35 cellular contexts compared by ENCODE assay signal in genomic region chr11:45625611-45626010, GRCh38. TPM values are rescaled to one million over a fixed set of nuclear protein-coding genes. Genes with fewer than 3 reads are reported as not detected.
DNase-seq lines count a peak whose midpoint lies in the region; ATAC-seq and TF ChIP-seq lines count a peak whose summit lies in the region.
"Had no signal": no experiment of that assay in that cellular context is flagged by ENCODE, and none has a peak within 500 bp of the region (broad histone marks: within the 10 kb centered on the region; RNA-seq: fewer than 3 reads in every experiment).

No MANE protein-coding gene starts in this region.

- ATAC-seq in activated CD8-positive, alpha-beta memory T cell treated with anti-CD3 and anti-CD28 coated beads, Interleukin-2, amount 10 ng/mL, durations not matched to agents 7 days and 5 days: no peak
- ATAC-seq in WTC11: no peak
- ATAC-seq: A549; CD8-positive, alpha-beta T cell had no signal

- H3K27me3 Mint-ChIP-seq in activated CD8-positive, alpha-beta memory T cell treated with anti-CD3 and anti-CD28 coated beads, Interleukin-2, amount 10 ng/mL, durations not matched to agents 7 days and 5 days: peaks cover 20% of the 10 kb centered on the region
- H3K27me3 Mint-ChIP-seq in osteocyte (ENCODE audit: unreplicated experiment) (peaks cover 30% of the 10 kb centered on the region), WTC11 (ENCODE audit: low read depth) (peaks cover 40% of the 10 kb centered on the region)

- no peaks in the 10 kb centered on the region for H3K9me3 Mint-ChIP-seq in activated CD8-positive, alpha-beta memory T cell treated with anti-CD3 and anti-CD28 coated beads, Interleukin-2, amount 10 ng/mL, durations not matched to agents 7 days and 5 days (ENCODE audit: low read depth)
- no peaks in the 10 kb centered on the region for H3K9me3 Mint-ChIP-seq in osteocyte (ENCODE audit: unreplicated experiment)
- H3K9me3 Mint-ChIP-seq in WTC11: peaks cover 26% of the 10 kb centered on the region
- H3K9me3 Mint-ChIP-seq: CD8-positive, alpha-beta T cell had no signal

- H3K4me3 Mint-ChIP-seq in activated CD8-positive, alpha-beta memory T cell treated with anti-CD3 and anti-CD28 coated beads, Interleukin-2, amount 10 ng/mL, durations not matched to agents 7 days and 5 days: no peak overlapping the region
- H3K4me3 Mint-ChIP-seq in osteocyte (ENCODE audit: unreplicated experiment) (no peak overlapping the region), WTC11 (no peak overlapping the region)
- H3K4me3 Mint-ChIP-seq: B cell; CD14-positive monocyte; CD4-positive, alpha-beta memory T cell; CD4-positive, alpha-beta T cell; CD4-positive, CD25-positive, alpha-beta regulatory T cell; CD8-positive, alpha-beta memory T cell; CD8-positive, alpha-beta T cell had no signal

- H3K27ac Mint-ChIP-seq in activated CD8-positive, alpha-beta memory T cell treated with anti-CD3 and anti-CD28 coated beads, Interleukin-2, amount 10 ng/mL, durations not matched to agents 7 days and 5 days: no peak overlapping the region
- H3K27ac Mint-ChIP-seq in osteocyte (ENCODE audit: unreplicated experiment) (no peak overlapping the region), WTC11 (no peak overlapping the region)
- H3K27ac Mint-ChIP-seq: B cell; CD14-positive monocyte; CD4-positive, alpha-beta memory T cell; CD4-positive, alpha-beta T cell; CD4-positive, CD25-positive, alpha-beta regulatory T cell; CD8-positive, alpha-beta memory T cell; CD8-positive, alpha-beta T cell had no signal

- POLR2A ChIA-PET in HEK293 (lab: Yijun Ruan, JAX) (no interaction called here), WTC11 (lab: Charles Lee) (no interaction called here)

- H3K27ac ChIP-seq in HEK293 (ENCODE audit: extremely low read depth, low read depth, low read length): no peak overlapping the region
- H3K27ac ChIP-seq: 22Rv1; A549; BLaER1; BLaER1 treated with 17β-estradiol and CSF1 and Interleukin-3, amounts not matched to agents 10 nM and 100 nM; C4-2B had no signal

- TF ChIP-seq CTCF in HEK293 (tag by site-specific recombination; IDR thresholded peaks at IDR 0.05) (no peak), osteocyte (IDR thresholded peaks at IDR 0.05) (no peak), WTC11 (IDR thresholded peaks at IDR 0.05) (no peak)

- H3K4me1 Mint-ChIP-seq in activated CD8-positive, alpha-beta memory T cell treated with anti-CD3 and anti-CD28 coated beads, Interleukin-2, amount 10 ng/mL, durations not matched to agents 7 days and 5 days: no peaks in the 10 kb centered on the region
- H3K4me1 Mint-ChIP-seq in osteocyte (ENCODE audit: unreplicated experiment) (no peaks in the 10 kb centered on the region), WTC11 (no peaks in the 10 kb centered on the region)
- H3K4me1 Mint-ChIP-seq: B cell; CD14-positive monocyte; CD4-positive, alpha-beta memory T cell; CD4-positive, CD25-positive, alpha-beta regulatory T cell; CD8-positive, alpha-beta memory T cell had no signal

- H3K4me3 ChIP-seq in HEK293 (ENCODE audit: low read depth, low read length): no peak overlapping the region
- H3K4me3 ChIP-seq: A549; BLaER1; BLaER1 treated with 17β-estradiol and CSF1 and Interleukin-3, amounts not matched to agents 10 nM and 100 nM had no signal

- no peaks in the 10 kb centered on the region for H3K4me1 ChIP-seq in HEK293 (ENCODE audit: control insufficient read depth, insufficient read depth, low read length)
- H3K4me1 ChIP-seq: A549; BE2C; BLaER1; BLaER1 treated with 17β-estradiol and CSF1 and Interleukin-3, amounts not matched to agents 10 nM and 100 nM; Caco-2 had no signal

- H3K36me3 ChIP-seq in HEK293 (ENCODE audit: control insufficient read depth in 2 of 2, insufficient read depth in 1 of 2, low read length in 2 of 2): no peaks in the 10 kb centered on the region
- H3K36me3 ChIP-seq: BE2C; BLaER1; BLaER1 treated with 17β-estradiol and CSF1 and Interleukin-3, amounts not matched to agents 10 nM and 100 nM had no signal

- peaks cover 2% of the 10 kb centered on the region for H3K36me3 Mint-ChIP-seq in activated CD8-positive, alpha-beta memory T cell treated with anti-CD3 and anti-CD28 coated beads, Interleukin-2, amount 10 ng/mL, durations not matched to agents 7 days and 5 days
- H3K36me3 Mint-ChIP-seq in osteocyte (ENCODE audit: unreplicated experiment): no peaks in the 10 kb centered on the region
- H3K36me3 Mint-ChIP-seq in WTC11: peaks cover 3% of the 10 kb centered on the region
- H3K36me3 Mint-ChIP-seq: CD14-positive monocyte; CD4-positive, alpha-beta memory T cell; CD4-positive, CD25-positive, alpha-beta regulatory T cell; CD8-positive, alpha-beta memory T cell; CD8-positive, alpha-beta T cell had no signal

- H3K9me3 ChIP-seq in HEK293 (ENCODE audit: control insufficient read depth, insufficient read depth, low read depth, low read length): no peaks in the 10 kb centered on the region
- H3K9me3 ChIP-seq: A549, BE2C had no signal

- peak; percentile 21 for DNase-seq in activated CD8-positive, alpha-beta memory T cell treated with anti-CD3 and anti-CD28 coated beads, Interleukin-2, amount 10 ng/mL, durations not matched to agents 7 days and 5 days
- DNase-seq in activated CD8-positive, alpha-beta memory T cell treated with anti-CD3 and anti-CD28 coated beads, Interleukin-2, amount 50 U/mL, for 4 hours: no peak
- DNase-seq in osteocyte (ENCODE audit: extremely low spot score, unreplicated experiment) (peak; percentile 42), putamen (ENCODE audit: low spot score) (peak; percentile 13), GM19238 (ENCODE audit: insufficient read length, low spot score) (no peak), SKM-1 treated with dmso at 0.1 percent for 144 hours (lab: John Stamatoyannopoulos, UW; ENCODE audit: unreplicated experiment) (no peak), WTC11 (ENCODE audit: low spot score) (no peak)
- DNase-seq: 8988T; ACHN; AML-193; BE2C; C1 segment of cervical spinal cord; Caco-2; Calu3; CD4-positive, alpha-beta memory T cell; CD4-positive, alpha-beta T cell; CD4-positive, CD25-positive, alpha-beta regulatory T cell; CD8-positive, alpha-beta memory T cell; CD8-positive, alpha-beta T cell; COR-L47; DMS 273 treated with DMSO at 0.1 percent for 48 hours; DMS153; DMS53; DMS79; DMS79 treated with DMSO at 0.1 percent for 48 hours; DND-41; EL had no signal

- CTCF ChIA-PET in activated CD8-positive, alpha-beta memory T cell treated with anti-CD3 and anti-CD28 coated beads, Interleukin-2, amount 10 ng/mL, durations not matched to agents 7 days and 5 days (lab: Charles Lee): no interaction called here
- CTCF ChIA-PET in HEK293 (lab: Yijun Ruan, JAX) (interaction anchor here (0.7 to 1.7 kb wide), 4 partner anchors 29 to 286 kb away, joined by 3 to 5 read pairs (median 4); no protein-coding TSS in a partner anchor), WTC11 (lab: Charles Lee) (interaction anchor here (1.3 to 2.4 kb wide), 3 partner anchors 29 to 255 kb away, joined by 4 to 12 read pairs (median 5); no protein-coding TSS in a partner anchor)

TF ChIP-seq in HEK293, 187 proteins besides CTCF, POLR2A, EP300 and RAD21 (continues in another document):
- TF ChIP-seq SCRT2 (tag by site-specific recombination; IDR thresholded peaks at IDR 0.05) (0 out of 2 replicates have a peak, but pooled peaks have one; percentile 14), ZNF785 (tag by site-specific recombination; IDR thresholded peaks at IDR 0.05) (no peak), ZFHX2 (tag by site-specific recombination; conservative IDR thresholded peaks at IDR 0.05) (peak; percentile 20; the same call in 1 of the 2 replicates)
- TF ChIP-seq, protein P1, sequence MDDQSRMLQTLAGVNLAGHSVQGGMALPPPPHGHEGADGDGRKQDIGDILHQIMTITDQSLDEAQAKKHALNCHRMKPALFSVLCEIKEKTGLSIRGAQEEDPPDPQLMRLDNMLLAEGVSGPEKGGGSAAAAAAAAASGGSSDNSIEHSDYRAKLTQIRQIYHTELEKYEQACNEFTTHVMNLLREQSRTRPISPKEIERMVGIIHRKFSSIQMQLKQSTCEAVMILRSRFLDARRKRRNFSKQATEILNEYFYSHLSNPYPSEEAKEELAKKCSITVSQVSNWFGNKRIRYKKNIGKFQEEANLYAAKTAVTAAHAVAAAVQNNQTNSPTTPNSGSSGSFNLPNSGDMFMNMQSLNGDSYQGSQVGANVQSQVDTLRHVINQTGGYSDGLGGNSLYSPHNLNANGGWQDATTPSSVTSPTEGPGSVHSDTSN (CRISPR knock-in tag; IDR thresholded peaks at IDR 0.05): no peak

TF ChIP-seq in WTC11, 78 proteins besides CTCF, POLR2A, EP300 and RAD21:
- TF ChIP-seq ZNF396 (CRISPR knock-in tag; IDR thresholded peaks at IDR 0.05; ENCODE audit: borderline replicate concordance) (no peak), FOXP1 (CRISPR knock-in tag; IDR thresholded peaks at IDR 0.05; ENCODE audit: borderline replicate concordance) (no peak), RELA (CRISPR knock-in tag; IDR thresholded peaks at IDR 0.05; ENCODE audit: borderline replicate concordance) (no peak)
TF ChIP-seq in WTC11: peak in this region for 0.

RNA-seq across cellular contexts. Expression of gene CHST1, which starts 39.8 kb away (rescaled TPM):
- total RNA-seq in activated CD8-positive, alpha-beta memory T cell treated with anti-CD3 and anti-CD28 coated beads, Interleukin-2, amount 10 ng/mL, durations not matched to agents 7 days and 5 days: under 1 TPM in 1 of 2 experiments, not detected in 1; 0.35 TPM
- 0.16 and 0.67 TPM in 2 replicates for total RNA-seq in osteocyte
- total RNA-seq in WTC11 (2021): 2.4 to 2.6 TPM (median 2.4 TPM) in 3 replicates
- total RNA-seq: B cell; Caco-2; Calu3; CD4-positive, alpha-beta memory T cell; CD4-positive, alpha-beta T cell; CD8-positive, alpha-beta T cell had no signal

Comparison
In these comparisons a context has a peak if more than half of its experiments do, and no peak if none do; other contexts are left out.
1. DNase-seq: peak in activated CD8-positive, alpha-beta memory T cell treated with anti-CD3 and anti-CD28 coated beads, Interleukin-2, amount 10 ng/mL, durations not matched to agents 7 days and 5 days (single experiment), osteocyte (single experiment) and putamen (single experiment); none in activated CD8-positive, alpha-beta memory T cell treated with anti-CD3 and anti-CD28 coated beads, Interleukin-2, amount 50 U/mL, for 4 hours (single experiment), GM19238 (single experiment), SKM-1 treated with dmso at 0.1 percent for 144 hours (single experiment) and WTC11 (single experiment).